Comparison of ENCODE assay signal across 8 cellular contexts in the genomic region with DNA sequence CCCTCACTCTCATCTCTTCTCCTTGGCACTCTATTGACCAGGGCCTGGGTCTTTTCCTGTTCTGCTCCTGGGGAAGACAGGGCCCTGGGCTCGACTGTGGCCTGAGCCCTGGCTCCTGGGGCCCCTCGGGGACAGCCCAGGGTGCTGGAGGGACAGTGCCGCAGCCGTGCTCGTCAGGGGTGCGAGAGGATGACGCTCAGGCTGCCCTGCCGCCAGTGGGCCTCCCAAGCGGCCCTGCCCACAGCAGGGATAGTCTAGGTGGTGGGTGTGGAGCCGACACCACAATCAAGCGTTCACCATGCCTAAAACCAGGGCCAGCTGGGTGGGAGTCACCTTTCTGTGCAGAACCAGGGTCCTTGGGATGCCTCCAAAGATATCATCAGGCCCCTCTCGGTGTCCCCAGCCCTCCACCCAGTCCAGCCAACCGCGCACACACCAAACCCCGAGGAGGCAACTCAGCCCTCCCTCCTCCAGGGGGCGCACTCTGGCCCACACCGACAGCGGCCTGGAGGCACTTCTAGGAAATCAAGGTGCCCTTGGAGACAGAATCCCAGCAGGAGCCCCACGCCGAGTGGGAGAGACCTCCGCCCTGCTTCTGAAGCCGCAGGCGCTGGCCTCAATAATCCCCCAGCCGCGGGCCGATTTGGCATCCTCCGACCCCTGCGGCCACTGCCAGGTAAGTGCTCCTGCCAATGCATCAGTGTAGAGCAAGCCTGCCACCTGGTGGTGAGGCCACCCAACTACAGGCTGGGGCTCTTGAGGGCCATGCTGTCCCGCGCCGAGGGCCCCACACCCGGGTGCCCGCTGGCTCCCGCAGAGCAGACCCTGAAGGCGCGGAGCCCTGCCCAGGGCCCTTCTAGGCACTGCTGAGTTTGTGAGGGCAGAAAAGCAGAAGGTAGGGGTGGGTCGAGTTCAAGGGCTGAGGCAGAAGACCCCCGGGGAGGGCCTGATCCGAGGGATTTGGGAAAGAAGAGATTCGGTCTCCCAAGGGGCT.
DNase-seq lines count a peak whose midpoint lies in the region; ATAC-seq and TF ChIP-seq lines count a peak whose summit lies in the region.

No MANE protein-coding gene starts in this region.

- H3K9me3 Mint-ChIP-seq in activated CD8-positive, alpha-beta T cell treated with anti-CD3 and anti-CD28 coated beads for 36 hours: no peaks in the 10 kb centered on the region
- H3K9me3 Mint-ChIP-seq in effector memory CD8-positive, alpha-beta T cell: no peaks in the 10 kb centered on the region
- H3K9me3 Mint-ChIP-seq in memory B cell: no peaks in the 10 kb centered on the region

- H3K4me3 Mint-ChIP-seq in activated CD8-positive, alpha-beta T cell treated with anti-CD3 and anti-CD28 coated beads for 36 hours: no peak overlapping the region
- peak overlapping the region in 1 of 2 donors; percentile 38 for H3K4me3 Mint-ChIP-seq in effector memory CD8-positive, alpha-beta T cell
- peak overlapping the region; percentile 18 for H3K4me3 Mint-ChIP-seq in memory B cell

- POLR2A ChIA-PET in activated CD8-positive, alpha-beta T cell treated with anti-CD3 and anti-CD28 coated beads for 36 hours (lab: Charles Lee): no interaction called here

- CTCF ChIA-PET in activated CD8-positive, alpha-beta T cell treated with anti-CD3 and anti-CD28 coated beads for 36 hours (lab: Charles Lee): interaction anchor here (1.0 kb wide), 1 partner anchor 10 kb away, joined by 3 read pairs; no protein-coding TSS in a partner anchor

- no peak overlapping the region for H3K27ac Mint-ChIP-seq in activated CD8-positive, alpha-beta T cell treated with anti-CD3 and anti-CD28 coated beads for 36 hours
- H3K27ac Mint-ChIP-seq in effector memory CD8-positive, alpha-beta T cell: no peak overlapping the region
- no peak overlapping the region for H3K27ac Mint-ChIP-seq in memory B cell

- H3K27me3 Mint-ChIP-seq in activated CD8-positive, alpha-beta T cell treated with anti-CD3 and anti-CD28 coated beads for 36 hours: peaks cover 4% of the 10 kb centered on the region
- H3K27me3 Mint-ChIP-seq in effector memory CD8-positive, alpha-beta T cell: peaks cover 32 to 39% of the 10 kb centered on the region in 2 donors
- H3K27me3 Mint-ChIP-seq in memory B cell: peaks cover 5% of the 10 kb centered on the region

- no peaks in the 10 kb centered on the region for H3K4me1 Mint-ChIP-seq in activated CD8-positive, alpha-beta T cell treated with anti-CD3 and anti-CD28 coated beads for 36 hours (ENCODE audit: low read depth)
- H3K4me1 Mint-ChIP-seq in effector memory CD8-positive, alpha-beta T cell (ENCODE audit: low read depth in 2 of 2): peaks cover 0 to 4% of the 10 kb centered on the region in 2 donors
- peaks cover 22% of the 10 kb centered on the region for H3K4me1 Mint-ChIP-seq in memory B cell

- ATAC-seq in HG03135 (IDR thresholded peaks at IDR 0.05; ENCODE audit: unreplicated experiment) (peak; percentile 92), memory B cell (ENCODE audit: low read depth) (peak; percentile 91)
- peak; percentile 88 for ATAC-seq in activated CD8-positive, alpha-beta T cell treated with anti-CD3 and anti-CD28 coated beads for 36 hours
- ATAC-seq in effector memory CD8-positive, alpha-beta T cell (replicated peaks): peak; percentile 68

- intact Hi-C loops in activated CD8-positive, alpha-beta T cell treated with anti-CD3 and anti-CD28 coated beads for 36 hours (cut with micrococcal nuclease): loop anchor here (5.0 kb wide), 1 partner anchor 939 kb away; no protein-coding TSS in a partner anchor

- TF ChIP-seq CTCF in activated CD8-positive, alpha-beta T cell treated with anti-CD3 and anti-CD28 coated beads for 36 hours (IDR thresholded peaks at IDR 0.05): peak; percentile 99

- no peaks in the 10 kb centered on the region for H3K36me3 Mint-ChIP-seq in activated CD8-positive, alpha-beta T cell treated with anti-CD3 and anti-CD28 coated beads for 36 hours (ENCODE audit: low read depth)
- no peaks in the 10 kb centered on the region for H3K36me3 Mint-ChIP-seq in effector memory CD8-positive, alpha-beta T cell (ENCODE audit: insufficient read depth)
- no peaks in the 10 kb centered on the region for H3K36me3 Mint-ChIP-seq in memory B cell

- DNase-seq in NCI-H446 (lab: John Stamatoyannopoulos, UW) (peak; percentile 21 to 78), NCI-H446 treated with DMSO at 0.1 percent for 48 hours (lab: John Stamatoyannopoulos, UW) (no peak), NCI-H510A treated with DMSO at 0.1 percent for 48 hours (lab: John Stamatoyannopoulos, UW) (peak; percentile 43), memory B cell (ENCODE audit: low spot score in 2 of 2) (peak; percentile 64 to 77)
- peak; percentile 85 for DNase-seq in activated CD8-positive, alpha-beta T cell treated with anti-CD3 and anti-CD28 coated beads for 36 hours
- peak; percentile 59 to 69 (median 60) for DNase-seq in effector memory CD8-positive, alpha-beta T cell
- DNase-seq in stimulated activated CD8-positive, alpha-beta memory T cell treated with anti-CD3 and anti-CD28 coated beads, Interleukin-15, amount 100 ng/mL, for 48 hours (ENCODE audit: low read depth in 2 of 2): peak; percentile 61 to 63
